In the genomic region with DNA sequence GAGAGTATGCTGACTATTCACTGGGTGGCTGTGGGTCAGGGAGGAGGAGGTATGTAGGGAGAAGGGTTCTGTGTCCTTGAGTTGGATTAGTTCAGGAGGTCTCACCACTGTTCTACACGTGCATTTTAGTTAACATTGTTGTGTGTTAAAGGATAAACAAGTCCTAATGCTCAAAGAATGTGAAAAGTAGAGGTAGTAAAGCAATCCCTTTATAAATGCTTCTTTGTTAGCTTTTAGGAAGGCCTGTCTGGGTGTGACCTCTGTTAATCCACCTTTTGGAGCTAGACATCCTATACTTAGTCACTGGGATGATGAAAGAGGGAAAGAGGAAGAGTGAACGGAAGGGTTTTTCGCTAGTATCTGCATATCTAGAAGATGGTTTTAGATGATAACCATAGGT, we compare ENCODE assay signal across 23 cellular contexts.
"Had no signal": no experiment of that assay in that cellular context is flagged by ENCODE, and none has a peak within 500 bp of the region (broad histone marks: within the 10 kb centered on the region; RNA-seq: fewer than 3 reads in every experiment).

No MANE protein-coding gene starts in this region.

- H3K27ac ChIP-seq: adrenal gland, cardiac muscle cell, lower lobe of right lung, neutrophil, pancreas, right lobe of liver, suprapubic skin, transverse colon, uterus, WERI-Rb-1 had no signal

- H3K4me3 ChIP-seq: adrenal gland, cardiac muscle cell, lower lobe of right lung, pancreas, right lobe of liver, suprapubic skin, transverse colon, uterus had no signal

- DNase-seq: activated CD4-positive, alpha-beta T cell treated with anti-CD3 and anti-CD28 coated beads for 1 hour; activated gamma-delta T cell; activated T-cell treated with anti-CD3 and anti-CD28 coated beads, Interleukin-2, amount 50 U/mL, for 72 hours; adrenal gland; dermis blood vessel endothelial cell; effector memory CD8-positive, alpha-beta T cell; hypothalamus; islet precursor cell; lower lobe of right lung; natural killer cell; pancreas; right lobe of liver; small intestine; stimulated activated CD4-positive, alpha-beta T cell treated with anti-CD3 and anti-CD28 coated beads, Interleukin-15, amount 100 ng/mL, for 24 hours; stimulated activated CD4-positive, alpha-beta T cell treated with anti-CD3 and anti-CD28 coated beads, Interleukin-2, amount 100 ng/mL, for 48 hours; stimulated activated naive CD8-positive, alpha-beta T cell treated with anti-CD3 and anti-CD28 coated beads, Interleukin-15, amount 100 ng/mL, for 72 hours; transverse colon; uterus; WERI-Rb-1 had no signal

- H3K4me1 Mint-ChIP-seq: activated naive CD4-positive, alpha-beta T cell treated with anti-CD3 and anti-CD28 coated beads, Interleukin-2, amount 50 U/mL, for 24 hours; natural killer cell had no signal

- H3K9me3 ChIP-seq: adrenal gland, lower lobe of right lung, pancreas, right lobe of liver, suprapubic skin, transverse colon, uterus had no signal

- H3K27ac Mint-ChIP-seq: activated naive CD4-positive, alpha-beta T cell treated with anti-CD3 and anti-CD28 coated beads, Interleukin-2, amount 50 U/mL, for 24 hours; activated T-cell treated with anti-CD3 and anti-CD28 coated beads, Interleukin-2, amount 50 U/mL, for 72 hours; effector memory CD8-positive, alpha-beta T cell; natural killer cell; stimulated activated naive CD8-positive, alpha-beta T cell treated with anti-CD3 and anti-CD28 coated beads, Interleukin-15, amount 100 ng/mL, for 72 hours had no signal

- H3K4me3 Mint-ChIP-seq: activated naive CD4-positive, alpha-beta T cell treated with anti-CD3 and anti-CD28 coated beads, Interleukin-2, amount 50 U/mL, for 24 hours; activated T-cell treated with anti-CD3 and anti-CD28 coated beads, Interleukin-2, amount 50 U/mL, for 72 hours; effector memory CD8-positive, alpha-beta T cell; natural killer cell; stimulated activated naive CD8-positive, alpha-beta T cell treated with anti-CD3 and anti-CD28 coated beads, Interleukin-15, amount 100 ng/mL, for 72 hours had no signal

- ATAC-seq: activated T-cell treated with anti-CD3 and anti-CD28 coated beads, Interleukin-2, amount 50 U/mL, for 72 hours; effector memory CD8-positive, alpha-beta T cell; lower lobe of right lung; natural killer cell; pancreas; right lobe of liver; stimulated activated naive CD8-positive, alpha-beta T cell treated with anti-CD3 and anti-CD28 coated beads, Interleukin-15, amount 100 ng/mL, for 72 hours had no signal

- H3K36me3 ChIP-seq: adrenal gland, cardiac muscle cell, lower lobe of right lung, neutrophil, pancreas, right lobe of liver, suprapubic skin, transverse colon, uterus, WERI-Rb-1 had no signal

- H3K4me1 ChIP-seq: lower lobe of right lung, pancreas, right lobe of liver had no signal

- H3K27me3 ChIP-seq: pancreas, right lobe of liver, uterus had no signal

- H3K36me3 Mint-ChIP-seq: activated naive CD4-positive, alpha-beta T cell treated with anti-CD3 and anti-CD28 coated beads, Interleukin-2, amount 50 U/mL, for 24 hours; natural killer cell had no signal
